In genomic region chr7:107171496-107171895, GRCh38 we compare ENCODE assay signal across 19 cellular contexts. TPM values are rescaled to one million over a fixed set of nuclear protein-coding genes. Genes with fewer than 3 reads are reported as not detected.
DNase-seq lines count a peak whose midpoint lies in the region; ATAC-seq, FAIRE-seq and TF ChIP-seq lines count a peak whose summit lies in the region.
"Had no signal": no experiment of that assay in that cellular context is flagged by ENCODE, and none has a peak within 500 bp of the region (broad histone marks: within the 10 kb centered on the region; RNA-seq: fewer than 3 reads in every experiment).

No MANE protein-coding gene starts in this region.

- intact Hi-C loops in activated CD4-positive, alpha-beta T cell treated with anti-CD3 and anti-CD28 coated beads for 36 hours (cut with DNase I, micrococcal nuclease): loop anchor here (5.0 to 10.0 kb wide), 3 partner anchors 764 to 1647 kb away; partner anchors contain the start of gene PUS7 (in 1 of the 2)

- no peaks in the 10 kb centered on the region for H3K36me3 ChIP-seq in CD8-positive, alpha-beta memory T cell (ENCODE audit: insufficient read depth, low read length)
- H3K36me3 ChIP-seq in astrocyte (ENCODE audit: insufficient read depth, low read length): no peaks in the 10 kb centered on the region

- TF ChIP-seq CTCF in astrocyte (IDR thresholded peaks at IDR 0.05; ENCODE audit: insufficient read depth, low read depth, low read length) (no peak), nephron (IDR thresholded peaks at IDR 0.05; ENCODE audit: unreplicated experiment in 3 of 3) (no peak)

- no peak overlapping the region for H3K4me2 ChIP-seq in astrocyte (ENCODE audit: low read length)

- no peak for ATAC-seq in activated CD4-positive, alpha-beta T cell treated with anti-CD3 and anti-CD28 coated beads for 36 hours
- ATAC-seq in HG02678 (IDR thresholded peaks at IDR 0.05; ENCODE audit: unreplicated experiment): no peak
- ATAC-seq: heart right ventricle had no signal

- FAIRE-seq in astrocyte (lab: Jason Lieb, UNC): no peak
- FAIRE-seq: urothelium cell line had no signal

- peaks cover 13% of the 10 kb centered on the region for H3K36me3 Mint-ChIP-seq in activated CD4-positive, alpha-beta T cell treated with anti-CD3 and anti-CD28 coated beads for 36 hours (ENCODE audit: low read depth)
- H3K36me3 Mint-ChIP-seq in CD8-positive, alpha-beta memory T cell: peaks cover 0 to 45% (median 0%) of the 10 kb centered on the region in 3 donors
- H3K36me3 Mint-ChIP-seq in astrocyte (ENCODE audit: low read depth, unreplicated experiment) (no peaks in the 10 kb centered on the region), nephron (ENCODE audit: low read depth) (no peaks in the 10 kb centered on the region)

- CTCF ChIA-PET in activated CD4-positive, alpha-beta T cell treated with anti-CD3 and anti-CD28 coated beads for 36 hours (lab: Charles Lee): interaction anchor here (0.6 to 1.3 kb wide), 2 partner anchors 9 to 13 kb away, joined by 3 to 8 read pairs; no protein-coding TSS in a partner anchor
- CTCF ChIA-PET in CD8-positive, alpha-beta memory T cell (lab: Charles Lee): no interaction called here

- H4K20me1 ChIP-seq in astrocyte (ENCODE audit: insufficient read depth, low read length): peaks cover 46% of the 10 kb centered on the region

- H3K4me1 ChIP-seq in CD8-positive, alpha-beta memory T cell (ENCODE audit: insufficient read depth, low read length): peaks cover 57% of the 10 kb centered on the region
- no peaks in the 10 kb centered on the region for H3K4me1 ChIP-seq in astrocyte (ENCODE audit: insufficient read depth, low read length)

- DNase-seq in activated CD4-positive, alpha-beta T cell treated with anti-CD3 and anti-CD28 coated beads for 36 hours: no peak
- no peak for DNase-seq in activated CD4-positive, alpha-beta T cell treated with anti-CD3 and anti-CD28 coated beads for 4 hours
- DNase-seq in CD8-positive, alpha-beta memory T cell: no peak
- DNase-seq in astrocyte (ENCODE audit: low read depth): no peak
- no peak for DNase-seq in activated CD4-positive, CD25-positive, alpha-beta regulatory T cell (lab: John Stamatoyannopoulos, UW)
- DNase-seq in NCI-H1092 treated with DMSO at 0.1 percent for 48 hours (lab: John Stamatoyannopoulos, UW): no peak
- DNase-seq: 8988T; activated CD4-positive, alpha-beta T cell treated with anti-CD3 and anti-CD28 coated beads, Interleukin-2, amount 50 U/mL, for 1 hour; COR-L47; heart right ventricle; HFFc6; NCI-H1694; NCI-H526; stimulated activated CD8-positive, alpha-beta memory T cell treated with anti-CD3 and anti-CD28 coated beads, Interleukin-4, amount 100 ng/mL, for 48 hours; T-helper 1 cell had no signal

- no peaks in the 10 kb centered on the region for H3K27me3 ChIP-seq in CD8-positive, alpha-beta memory T cell (ENCODE audit: insufficient read depth, low read length, poor library complexity, severe bottlenecking)
- no peaks in the 10 kb centered on the region for H3K27me3 ChIP-seq in astrocyte (ENCODE audit: insufficient read depth, low read length)
- H3K27me3 ChIP-seq: heart right ventricle had no signal

- H3K9me3 ChIP-seq in CD8-positive, alpha-beta memory T cell (ENCODE audit: low read length): no peaks in the 10 kb centered on the region
- H3K9me3 ChIP-seq in astrocyte (ENCODE audit: insufficient read depth, low read depth, low read length): no peaks in the 10 kb centered on the region
- H3K9me3 ChIP-seq: heart right ventricle had no signal

- no peak overlapping the region for H3K27ac ChIP-seq in CD8-positive, alpha-beta memory T cell (ENCODE audit: low read depth, low read length)
- no peak overlapping the region for H3K27ac ChIP-seq in astrocyte (ENCODE audit: low read depth, low read length)
- H3K27ac ChIP-seq: RWPE1 had no signal

- H3K4me3 Mint-ChIP-seq in activated CD4-positive, alpha-beta T cell treated with anti-CD3 and anti-CD28 coated beads for 36 hours: peak overlapping the region; percentile 91
- peak overlapping the region in 6 of 7 donors; percentile 6 to 69 (median 42) for H3K4me3 Mint-ChIP-seq in CD8-positive, alpha-beta memory T cell
- H3K4me3 Mint-ChIP-seq in astrocyte (ENCODE audit: unreplicated experiment): peak overlapping the region; percentile 50
- H3K4me3 Mint-ChIP-seq in nephron: peak overlapping the region; percentile 13 to 48 (median 26)
- H3K4me3 Mint-ChIP-seq: HFFc6 had no signal

- H3K4me3 ChIP-seq in CD8-positive, alpha-beta memory T cell (ENCODE audit: low read length): no peak overlapping the region
- no peak overlapping the region for H3K4me3 ChIP-seq in astrocyte (ENCODE audit: insufficient read depth, low read depth, low read length)

- peak overlapping the region; percentile 75 for H3K27ac Mint-ChIP-seq in activated CD4-positive, alpha-beta T cell treated with anti-CD3 and anti-CD28 coated beads for 36 hours
- peak overlapping the region in 4 of 8 donors; percentile 19 to 96 (median 37) for H3K27ac Mint-ChIP-seq in CD8-positive, alpha-beta memory T cell
- H3K27ac Mint-ChIP-seq in astrocyte (ENCODE audit: unreplicated experiment): no peak overlapping the region
- H3K27ac Mint-ChIP-seq in nephron: no peak overlapping the region
- H3K27ac Mint-ChIP-seq: HFFc6 had no signal

- H3K27me3 Mint-ChIP-seq in activated CD4-positive, alpha-beta T cell treated with anti-CD3 and anti-CD28 coated beads for 36 hours: no peaks in the 10 kb centered on the region
- H3K27me3 Mint-ChIP-seq in CD8-positive, alpha-beta memory T cell: peaks cover 0 to 4% of the 10 kb centered on the region in 2 donors
- H3K27me3 Mint-ChIP-seq in astrocyte (ENCODE audit: low read depth, unreplicated experiment) (no peaks in the 10 kb centered on the region), nephron (ENCODE audit: low read depth) (no peaks in the 10 kb centered on the region)

- H3K79me2 ChIP-seq in astrocyte (ENCODE audit: insufficient read depth, low read length): peaks cover 61% of the 10 kb centered on the region

- H3K9me3 Mint-ChIP-seq in activated CD4-positive, alpha-beta T cell treated with anti-CD3 and anti-CD28 coated beads for 36 hours (ENCODE audit: low read depth): no peaks in the 10 kb centered on the region
- no peaks in the 10 kb centered on the region for H3K9me3 Mint-ChIP-seq in CD8-positive, alpha-beta memory T cell
- H3K9me3 Mint-ChIP-seq in astrocyte (ENCODE audit: unreplicated experiment) (no peaks in the 10 kb centered on the region), nephron (no peaks in the 10 kb centered on the region)
- H3K9me3 Mint-ChIP-seq: HFFc6 had no signal

- no peak overlapping the region for H3K9ac ChIP-seq in astrocyte (ENCODE audit: low read length)

- peaks cover 54% of the 10 kb centered on the region for H3K4me1 Mint-ChIP-seq in activated CD4-positive, alpha-beta T cell treated with anti-CD3 and anti-CD28 coated beads for 36 hours
- H3K4me1 Mint-ChIP-seq in CD8-positive, alpha-beta memory T cell: peaks cover 65 to 80% (median 76%) of the 10 kb centered on the region in 3 donors
- H3K4me1 Mint-ChIP-seq in astrocyte (ENCODE audit: low read depth, unreplicated experiment): peaks cover 28% of the 10 kb centered on the region
- H3K4me1 Mint-ChIP-seq in nephron: peaks cover 38% of the 10 kb centered on the region

- no peak overlapping the region for H2AFZ ChIP-seq in astrocyte (ENCODE audit: low read depth, low read length)

- POLR2A ChIA-PET in activated CD4-positive, alpha-beta T cell treated with anti-CD3 and anti-CD28 coated beads for 36 hours (lab: Charles Lee): no interaction called here
- POLR2A ChIA-PET in CD8-positive, alpha-beta memory T cell (lab: Charles Lee): interaction anchor here (0.7 kb wide), 5 partner anchors 10 to 573 kb away, joined by 3 to 6 read pairs (median 4); partner anchors contain the start of gene CBLL1

RNA-seq across cellular contexts. Expression of gene HBP1, which starts 2.7 kb away (rescaled TPM):
- 10 to 100 TPM; 17.8 to 25.4 TPM for total RNA-seq in activated CD4-positive, alpha-beta T cell treated with anti-CD3 and anti-CD28 coated beads for 36 hours
- 10 to 100 TPM; 17.2 to 17.6 TPM for total RNA-seq in CD8-positive, alpha-beta memory T cell
- 52.3 TPM for polyA plus RNA-seq in CD8-positive, alpha-beta memory T cell
- total RNA-seq in astrocyte: 46.2 and 49.9 TPM in 2 replicates

Comparison
In these comparisons a context has a peak if more than half of its experiments do, and no peak if none do; other contexts are left out.
1. H3K4me3 Mint-ChIP-seq: peak in every context shown above with its lines; median percentile 91 in activated CD4-positive, alpha-beta T cell treated with anti-CD3 and anti-CD28 coated beads for 36 hours; 50 in astrocyte; 42 in CD8-positive, alpha-beta memory T cell; 26 in nephron.